Comparison of ENCODE assay signal across 22 cellular contexts in the genomic region with DNA sequence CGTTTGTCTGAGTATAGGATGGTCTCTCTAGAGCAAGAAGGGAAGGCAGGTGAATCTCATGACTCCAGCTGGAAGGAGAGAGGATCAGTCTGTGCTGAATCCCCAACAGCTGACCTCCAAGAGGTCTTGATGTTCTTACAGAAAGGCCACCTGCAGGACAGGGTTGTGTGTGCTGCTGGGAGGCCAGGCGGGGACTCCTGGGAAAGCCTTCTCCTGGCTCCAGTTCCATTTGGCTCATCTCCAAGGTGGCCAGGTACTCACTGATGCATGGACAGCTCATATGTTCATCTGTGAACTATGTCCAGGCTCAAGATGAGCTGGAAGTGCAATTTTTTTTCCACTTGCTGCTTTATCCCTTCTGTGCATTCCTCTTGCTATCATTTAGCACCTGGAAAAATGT.
"Had no signal": no experiment of that assay in that cellular context is flagged by ENCODE, and none has a peak within 500 bp of the region (broad histone marks: within the 10 kb centered on the region; RNA-seq: fewer than 3 reads in every experiment).

No MANE protein-coding gene starts in this region.

- DNase-seq: activated B cell treated with CpG ODN at 0.5 μM for 24 hours; activated CD4-positive, alpha-beta T cell treated with anti-CD3 and anti-CD28 coated beads for 4 hours; activated CD8-positive, alpha-beta T cell treated with anti-CD3 and anti-CD28 coated beads for 36 hours; activated naive CD4-positive, alpha-beta T cell treated with Interleukin-2 at 50 U/mL for 16 hours; activated naive CD8-positive, alpha-beta T cell treated with anti-CD3 and anti-CD28 coated beads, Interleukin-2, amount 10 ng/mL, durations not matched to agents 7 days and 5 days; activated T-cell treated with anti-CD3 and anti-CD28 coated beads, Interleukin-2, amount 50 U/mL, for 1 hour; amygdala; colonic mucosa; endodermal cell; foreskin fibroblast; hippocampal formation; islet precursor cell; lower lobe of right lung; naive thymus-derived CD8-positive, alpha-beta T cell; stimulated activated CD4-positive, alpha-beta T cell treated with anti-CD3 and anti-CD28 coated beads, Interleukin-12 subunit alpha, Interleukin-12 subunit beta, amount 100 ng/mL, for 4 hours; stimulated activated CD4-positive, alpha-beta T cell treated with anti-CD3 and anti-CD28 coated beads, Interleukin-1b, Interleukin-23, amount 100 ng/mL, for 48 hours; stimulated activated naive CD4-positive, alpha-beta T cell treated with Interleukin-2 at 50 U/mL for 16 hours had no signal

- H3K27ac Mint-ChIP-seq: activated B cell treated with CpG ODN at 0.5 μM for 24 hours; activated CD8-positive, alpha-beta T cell treated with anti-CD3 and anti-CD28 coated beads for 36 hours; activated naive CD8-positive, alpha-beta T cell treated with anti-CD3 and anti-CD28 coated beads, Interleukin-2, amount 10 ng/mL, durations not matched to agents 7 days and 5 days; activated T-helper 17 cell treated with anti-CD3 and anti-CD28 coated beads, Interleukin-2, amount 50 U/mL, for 72 hours; endodermal cell; naive thymus-derived CD8-positive, alpha-beta T cell had no signal

- H3K36me3 ChIP-seq: colonic mucosa, lower lobe of right lung, prostate gland, right atrium auricular region, tibial nerve had no signal

- H3K9me3 Mint-ChIP-seq: activated B cell treated with CpG ODN at 0.5 μM for 24 hours; activated CD8-positive, alpha-beta T cell treated with anti-CD3 and anti-CD28 coated beads for 36 hours; activated naive CD8-positive, alpha-beta T cell treated with anti-CD3 and anti-CD28 coated beads, Interleukin-2, amount 10 ng/mL, durations not matched to agents 7 days and 5 days; activated T-helper 17 cell treated with anti-CD3 and anti-CD28 coated beads, Interleukin-2, amount 50 U/mL, for 72 hours; endodermal cell had no signal

- H3K4me1 ChIP-seq: colonic mucosa, lower lobe of right lung, prostate gland, right atrium auricular region, tibial nerve had no signal

- H3K4me1 Mint-ChIP-seq: activated B cell treated with CpG ODN at 0.5 μM for 24 hours; activated naive CD8-positive, alpha-beta T cell treated with anti-CD3 and anti-CD28 coated beads, Interleukin-2, amount 10 ng/mL, durations not matched to agents 7 days and 5 days; activated T-helper 17 cell treated with anti-CD3 and anti-CD28 coated beads, Interleukin-2, amount 50 U/mL, for 72 hours had no signal

- H3K9me3 ChIP-seq: colonic mucosa, lower lobe of right lung, prostate gland, right atrium auricular region, tibial nerve had no signal

- H3K27ac ChIP-seq: colonic mucosa, epithelial cell of prostate, lower lobe of right lung, prostate gland, right atrium auricular region, tibial nerve had no signal

- H3K4me3 ChIP-seq: colonic mucosa, lower lobe of right lung, prostate gland, right atrium auricular region, tibial nerve had no signal

- H3K27me3 Mint-ChIP-seq: activated B cell treated with CpG ODN at 0.5 μM for 24 hours; activated CD8-positive, alpha-beta T cell treated with anti-CD3 and anti-CD28 coated beads for 36 hours; activated naive CD8-positive, alpha-beta T cell treated with anti-CD3 and anti-CD28 coated beads, Interleukin-2, amount 10 ng/mL, durations not matched to agents 7 days and 5 days; activated T-helper 17 cell treated with anti-CD3 and anti-CD28 coated beads, Interleukin-2, amount 50 U/mL, for 72 hours had no signal

- H3K36me3 Mint-ChIP-seq: activated naive CD8-positive, alpha-beta T cell treated with anti-CD3 and anti-CD28 coated beads, Interleukin-2, amount 10 ng/mL, durations not matched to agents 7 days and 5 days; naive thymus-derived CD8-positive, alpha-beta T cell had no signal

- H3K27me3 ChIP-seq: colonic mucosa, right atrium auricular region, tibial nerve had no signal

- ATAC-seq: activated CD8-positive, alpha-beta T cell treated with anti-CD3 and anti-CD28 coated beads for 36 hours; activated T-helper 17 cell treated with anti-CD3 and anti-CD28 coated beads, Interleukin-2, amount 50 U/mL, for 72 hours; lower lobe of right lung; naive thymus-derived CD8-positive, alpha-beta T cell had no signal

- H3K4me3 Mint-ChIP-seq: activated B cell treated with CpG ODN at 0.5 μM for 24 hours; activated CD8-positive, alpha-beta T cell treated with anti-CD3 and anti-CD28 coated beads for 36 hours; activated naive CD8-positive, alpha-beta T cell treated with anti-CD3 and anti-CD28 coated beads, Interleukin-2, amount 10 ng/mL, durations not matched to agents 7 days and 5 days; activated T-helper 17 cell treated with anti-CD3 and anti-CD28 coated beads, Interleukin-2, amount 50 U/mL, for 72 hours; endodermal cell; naive thymus-derived CD8-positive, alpha-beta T cell had no signal
